ENCODE assay signal across 1 cellular context in the genomic region with DNA sequence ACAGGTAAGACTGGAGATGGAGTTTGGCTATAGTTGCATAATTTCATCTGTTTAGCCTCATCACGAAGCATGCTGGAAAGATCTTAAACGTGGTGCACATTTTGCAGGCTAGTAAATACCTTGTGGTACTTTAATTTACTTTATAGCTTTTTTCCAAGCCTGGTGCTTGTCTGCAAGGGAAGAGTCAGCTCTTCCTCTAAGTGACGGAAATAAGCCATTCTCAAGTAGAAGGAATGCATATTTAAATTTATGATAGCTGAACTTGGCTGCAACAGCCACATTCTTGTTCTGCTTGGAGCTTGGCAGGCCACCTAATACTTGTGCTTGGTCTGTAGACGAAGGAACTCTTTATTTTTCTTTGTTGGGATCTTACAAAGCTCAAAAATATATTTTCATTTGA.
TF ChIP-seq lines count a peak whose summit lies in the region.

No MANE protein-coding gene starts in this region.

TF ChIP-seq in WTC11, 78 proteins besides CTCF, POLR2A, EP300 and RAD21 (continued from another document):
- TF ChIP-seq, protein P1, sequence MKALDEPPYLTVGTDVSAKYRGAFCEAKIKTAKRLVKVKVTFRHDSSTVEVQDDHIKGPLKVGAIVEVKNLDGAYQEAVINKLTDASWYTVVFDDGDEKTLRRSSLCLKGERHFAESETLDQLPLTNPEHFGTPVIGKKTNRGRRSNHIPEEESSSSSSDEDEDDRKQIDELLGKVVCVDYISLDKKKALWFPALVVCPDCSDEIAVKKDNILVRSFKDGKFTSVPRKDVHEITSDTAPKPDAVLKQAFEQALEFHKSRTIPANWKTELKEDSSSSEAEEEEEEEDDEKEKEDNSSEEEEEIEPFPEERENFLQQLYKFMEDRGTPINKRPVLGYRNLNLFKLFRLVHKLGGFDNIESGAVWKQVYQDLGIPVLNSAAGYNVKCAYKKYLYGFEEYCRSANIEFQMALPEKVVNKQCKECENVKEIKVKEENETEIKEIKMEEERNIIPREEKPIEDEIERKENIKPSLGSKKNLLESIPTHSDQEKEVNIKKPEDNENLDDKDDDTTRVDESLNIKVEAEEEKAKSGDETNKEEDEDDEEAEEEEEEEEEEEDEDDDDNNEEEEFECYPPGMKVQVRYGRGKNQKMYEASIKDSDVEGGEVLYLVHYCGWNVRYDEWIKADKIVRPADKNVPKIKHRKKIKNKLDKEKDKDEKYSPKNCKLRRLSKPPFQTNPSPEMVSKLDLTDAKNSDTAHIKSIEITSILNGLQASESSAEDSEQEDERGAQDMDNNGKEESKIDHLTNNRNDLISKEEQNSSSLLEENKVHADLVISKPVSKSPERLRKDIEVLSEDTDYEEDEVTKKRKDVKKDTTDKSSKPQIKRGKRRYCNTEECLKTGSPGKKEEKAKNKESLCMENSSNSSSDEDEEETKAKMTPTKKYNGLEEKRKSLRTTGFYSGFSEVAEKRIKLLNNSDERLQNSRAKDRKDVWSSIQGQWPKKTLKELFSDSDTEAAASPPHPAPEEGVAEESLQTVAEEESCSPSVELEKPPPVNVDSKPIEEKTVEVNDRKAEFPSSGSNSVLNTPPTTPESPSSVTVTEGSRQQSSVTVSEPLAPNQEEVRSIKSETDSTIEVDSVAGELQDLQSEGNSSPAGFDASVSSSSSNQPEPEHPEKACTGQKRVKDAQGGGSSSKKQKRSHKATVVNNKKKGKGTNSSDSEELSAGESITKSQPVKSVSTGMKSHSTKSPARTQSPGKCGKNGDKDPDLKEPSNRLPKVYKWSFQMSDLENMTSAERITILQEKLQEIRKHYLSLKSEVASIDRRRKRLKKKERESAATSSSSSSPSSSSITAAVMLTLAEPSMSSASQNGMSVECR (CRISPR knock-in tag; IDR thresholded peaks at IDR 0.05; ENCODE audit: borderline replicate concordance) = no peak
TF ChIP-seq in WTC11: peak in this region for 0.
